In genomic region chr16:27085182-27085581, GRCh38 we compare ENCODE assay signal across 1 cellular context.
TF ChIP-seq lines count a peak whose summit lies in the region.

No MANE protein-coding gene starts in this region.

TF ChIP-seq in WTC11, 78 proteins besides CTCF, POLR2A, EP300 and RAD21:
- TF ChIP-seq STAT6 (CRISPR knock-in tag; conservative IDR thresholded peaks at IDR 0.05; ENCODE audit: low read depth) (no peak), CREM (CRISPR knock-in tag; IDR thresholded peaks at IDR 0.05) (no peak), ZSCAN18 (CRISPR knock-in tag; IDR thresholded peaks at IDR 0.05) (no peak), JUN (CRISPR knock-in tag; IDR thresholded peaks at IDR 0.05) (no peak), ZNF532 (CRISPR knock-in tag; IDR thresholded peaks at IDR 0.05; ENCODE audit: borderline replicate concordance) (no peak), NR1H2 (CRISPR knock-in tag; IDR thresholded peaks at IDR 0.05) (no peak), IRF1 (CRISPR knock-in tag; IDR thresholded peaks at IDR 0.05) (no peak), RELA (CRISPR knock-in tag; IDR thresholded peaks at IDR 0.05; ENCODE audit: borderline replicate concordance) (no peak), E2F5 (CRISPR knock-in tag; IDR thresholded peaks at IDR 0.05) (no peak)
